8 cellular contexts compared by ENCODE assay signal in genomic region chr19:46416077-46416709, GRCh38. TPM values are rescaled to one million over a fixed set of nuclear protein-coding genes. Genes with fewer than 3 reads are reported as not detected.
DNase-seq lines count a peak whose midpoint lies in the region; ATAC-seq and TF ChIP-seq lines count a peak whose summit lies in the region.

No MANE protein-coding gene starts in this region.

- H4K20me1 ChIP-seq in OCI-LY7 (ENCODE audit: insufficient read depth, low read length): no peaks in the 10 kb centered on the region

- H3K36me3 ChIP-seq in BE2C: no peaks in the 10 kb centered on the region
- no peaks in the 10 kb centered on the region for H3K36me3 ChIP-seq in OCI-LY7 (ENCODE audit: insufficient read depth, low read length)
- no peaks in the 10 kb centered on the region for H3K36me3 ChIP-seq in stomach

- CTCF ChIA-PET in OCI-LY7 (lab: Charles Lee; ENCODE audit: unreplicated experiment): no interaction called here

- peaks cover 3% of the 10 kb centered on the region; the same call in 1 of the 2 replicates for H3K4me1 ChIP-seq in BE2C
- peaks cover 40% of the 10 kb centered on the region for H3K4me1 ChIP-seq in OCI-LY7 (ENCODE audit: insufficient read depth, low read length, poor library complexity, severe bottlenecking)
- H3K4me1 ChIP-seq in stomach: peaks cover 22 to 42% (median 32%) of the 10 kb centered on the region in 4 donors

- ATAC-seq in HG02973 (IDR thresholded peaks at IDR 0.05; ENCODE audit: unreplicated experiment) (no peak), HG03097 (IDR thresholded peaks at IDR 0.05; ENCODE audit: low FRiP score, unreplicated experiment) (no peak)

- H3K27ac ChIP-seq in OCI-LY7 (ENCODE audit: low read depth, low read length, poor library complexity, severe bottlenecking): no peak overlapping the region
- peak overlapping the region; percentile 67 to 79 for H3K27ac ChIP-seq in coronary artery
- peak overlapping the region in 4 of 5 donors; percentile 4 to 57 (median 30) for H3K27ac ChIP-seq in stomach

- H3K9me2 ChIP-seq in OCI-LY7 (ENCODE audit: insufficient read depth, low read length): no peaks in the 10 kb centered on the region

- DNase-seq in BE2C (peak; percentile 95), HK-2 (ENCODE audit: unreplicated experiment) (peak; percentile 91), OCI-LY7 (ENCODE audit: low spot score) (peak; percentile 77), coronary artery (ENCODE audit: low spot score) (peak; percentile 89), left kidney (ENCODE audit: low read depth, low spot score) (peak; percentile 99), stomach (peak; percentile 63)

- no peak for TF ChIP-seq EP300 in stomach (IDR thresholded peaks at IDR 0.05)

- H3K4me3 ChIP-seq in BE2C (ENCODE audit: low read depth, low read length) (peak overlapping the region; percentile 60), OCI-LY7 (ENCODE audit: low read depth, low read length, poor library complexity, severe bottlenecking) (peak overlapping the region; percentile 52), coronary artery (peak overlapping the region; percentile 66), stomach (peak overlapping the region; percentile 29 to 42 (median 32))

- peak overlapping the region; percentile 35; the same call in 1 of the 2 replicates for H2AFZ ChIP-seq in OCI-LY7 (ENCODE audit: low read length)

- WGBS in stomach, 5 donors: 3 to 13% (median 5%) methylated on average over 26 to 41 of the region's 41 CpGs

- H3K4me2 ChIP-seq in OCI-LY7 (ENCODE audit: low read length): peak overlapping the region; percentile 71

- no peaks in the 10 kb centered on the region for H3K79me2 ChIP-seq in OCI-LY7 (ENCODE audit: insufficient read depth, low read depth, low read length)

- no peaks in the 10 kb centered on the region for H3K9me3 ChIP-seq in BE2C
- no peaks in the 10 kb centered on the region for H3K9me3 ChIP-seq in OCI-LY7 (ENCODE audit: low read length)
- no peaks in the 10 kb centered on the region for H3K9me3 ChIP-seq in stomach

- intact Hi-C loops in OCI-LY7 (cut with micrococcal nuclease; ENCODE audit: unreplicated experiment): no loop called here
- intact Hi-C loops in stomach (cut with DNase I; ENCODE audit: low total_unique reads): no loop called here

- TF ChIP-seq CTCF in BE2C (IDR thresholded peaks at IDR 0.05; ENCODE audit: low read depth, low read length) (no peak), OCI-LY7 (conservative IDR thresholded peaks at IDR 0.05; ENCODE audit: low read length) (no peak), coronary artery (IDR thresholded peaks at IDR 0.05) (no peak), stomach (IDR thresholded peaks at IDR 0.05) (no peak)

- BruUV-seq in OCI-LY7 (replicated peaks; lab: Mats Ljungman, UMichigan): no TSS peak

- no peak for TF ChIP-seq POLR2A in stomach (IDR thresholded peaks at IDR 0.05)

- H3K27me3 ChIP-seq in BE2C: no peaks in the 10 kb centered on the region
- peaks cover 14 to 78% (median 56%) of the 10 kb centered on the region in 3 donors for H3K27me3 ChIP-seq in stomach

- POLR2A ChIA-PET in OCI-LY7 (lab: Charles Lee): interaction anchor here (0.5 kb wide), 1 partner anchor 18 kb away, joined by 4 read pairs; no protein-coding TSS in a partner anchor

RNA-seq across cellular contexts. Expression of gene CCDC8, which starts 2.8 kb away (rescaled TPM):
- not detected for polyA plus RNA-seq in BE2C (2012; ENCODE audit: insufficient read depth, insufficient read length, low read depth)
- 0.09 TPM in 1 of 2 replicates, not detected in the other for total RNA-seq in OCI-LY7 (2014; rRNA removed; shearing (Covaris generic))
- total RNA-seq in OCI-LY7 (2022) (0.10 TPM in 1 of 2 replicates, not detected in the other), stomach (10 to 100 TPM in 1 of 5 donors, under 1 TPM in 2, not detected in 2; 0.29 to 22.9 (median 0.89) TPM)
- polyA plus RNA-seq in stomach: 1 to 10 TPM; 1.4 to 4.4 (median 3.8) TPM

RNA-seq across cellular contexts. Expression of gene PNMA8C, which starts 12.5 kb away (rescaled TPM):
- 0.65 TPM for polyA plus RNA-seq in BE2C (2012; ENCODE audit: insufficient read depth, insufficient read length, low read depth)
- total RNA-seq in OCI-LY7 (2014; rRNA removed; shearing (Covaris generic)): 1.0 and 1.5 TPM in 2 replicates
- total RNA-seq in OCI-LY7 (2022): 4.3 and 4.9 TPM in 2 replicates
- under 1 TPM in 1 of 5 donors, not detected in 4; 0.18 TPM for total RNA-seq in stomach
- under 1 TPM in 1 of 3 donors, not detected in 2; 0.05 TPM for polyA plus RNA-seq in stomach

RNA-seq across cellular contexts. Expression of gene PNMA8A, which starts 55.2 kb away (rescaled TPM):
- 14.3 TPM for polyA plus RNA-seq in BE2C (2012; ENCODE audit: insufficient read depth, insufficient read length, low read depth)
- not detected in 2 replicates for total RNA-seq in OCI-LY7 (2014; rRNA removed; shearing (Covaris generic))
- total RNA-seq in OCI-LY7 (2022) (not detected in 2 replicates), stomach (1 to 10 TPM in 2 of 5 donors, under 1 TPM in 1, not detected in 2; 0.43 to 4.8 (median 3.1) TPM)
- 1 to 10 TPM; 1.1 to 1.5 (median 1.3) TPM for polyA plus RNA-seq in stomach
